9 cellular contexts compared by ENCODE assay signal in genomic region chr5:1005362-1005851, GRCh38. TPM values are rescaled to one million over a fixed set of nuclear protein-coding genes. Genes with fewer than 3 reads are reported as not detected.
DNase-seq lines count a peak whose midpoint lies in the region; ATAC-seq and TF ChIP-seq lines count a peak whose summit lies in the region.
"Had no signal": no experiment of that assay in that cellular context is flagged by ENCODE, and none has a peak within 500 bp of the region (broad histone marks: within the 10 kb centered on the region; RNA-seq: fewer than 3 reads in every experiment).

No MANE protein-coding gene starts in this region.

- 81 to 88% methylated on average over 13 to 19 of the region's 32 CpGs for WGBS in upper lobe of left lung, 2 donors

- H3K9me3 ChIP-seq in duodenal mucosa (ENCODE audit: control insufficient read depth in 1 of 2, low read length in 2 of 2) = no peaks in the 10 kb centered on the region
- no peaks in the 10 kb centered on the region for H3K9me3 ChIP-seq in upper lobe of left lung

- peak; percentile 56 for DNase-seq in activated effector memory CD4-positive, alpha-beta T cell treated with anti-CD3 and anti-CD28 coated beads, Interleukin-2, amount 50 U/mL, for 16 hours
- DNase-seq in activated effector memory CD4-positive, alpha-beta T cell treated with Interleukin-2 at 50 U/mL for 16 hours = no peak
- DNase-seq in mesothelial cell of epicardium (ENCODE audit: low spot score in 2 of 2, unreplicated experiment in 2 of 2) = peak in 1 of 2 experiments; percentile 37
- DNase-seq in upper lobe of left lung = peak in 1 of 2 donors; percentile 81
- DNase-seq in NOMO-1 (lab: John Stamatoyannopoulos, UW; ENCODE audit: unreplicated experiment in 2 of 2) = no peak
- DNase-seq in GDM1 (lab: John Stamatoyannopoulos, UW) = no peak
- DNase-seq: HCEC 1CT had no signal

- no peak overlapping the region for H3K9ac ChIP-seq in duodenal mucosa (ENCODE audit: low read depth in 1 of 2, low read length in 2 of 2)

- H3K36me3 Mint-ChIP-seq in mesothelial cell of epicardium = no peaks in the 10 kb centered on the region

- no peak for TF ChIP-seq EP300 in upper lobe of left lung (IDR thresholded peaks at IDR 0.05)

- TF ChIP-seq CTCF in mesothelial cell of epicardium (IDR thresholded peaks at IDR 0.05; ENCODE audit: unreplicated experiment) (no peak), upper lobe of left lung (IDR thresholded peaks at IDR 0.05) (no peak)

- H3K27me3 ChIP-seq in duodenal mucosa (ENCODE audit: control insufficient read depth in 1 of 2, insufficient read depth in 2 of 2, low read length in 2 of 2) (peaks cover 33 to 38% of the 10 kb centered on the region in 2 donors), upper lobe of left lung (peaks cover 0 to 29% (median 13%) of the 10 kb centered on the region in 4 donors)

- ATAC-seq in upper lobe of left lung (ENCODE audit: low FRiP score in 2 of 2) = no peak
- ATAC-seq in HG02973 (IDR thresholded peaks at IDR 0.05; ENCODE audit: unreplicated experiment) = no peak

- H3K4me3 Mint-ChIP-seq in mesothelial cell of epicardium = peak overlapping the region; percentile 53

- H3K4me1 ChIP-seq in duodenal mucosa (ENCODE audit: control insufficient read depth in 1 of 2, insufficient read depth in 2 of 2, low read length in 2 of 2) = peaks cover 19 to 27% of the 10 kb centered on the region in 2 donors
- H3K4me1 ChIP-seq in upper lobe of left lung = peaks cover 33 to 42% (median 36%) of the 10 kb centered on the region in 4 donors

- no peak for TF ChIP-seq POLR2A in upper lobe of left lung (IDR thresholded peaks at IDR 0.05)

- peaks cover 36% of the 10 kb centered on the region for H3K4me1 Mint-ChIP-seq in mesothelial cell of epicardium

- no peak overlapping the region for H3K27ac Mint-ChIP-seq in mesothelial cell of epicardium

- H3K36me3 ChIP-seq in duodenal mucosa (ENCODE audit: control insufficient read depth in 1 of 2, insufficient read depth in 2 of 2, low read length in 2 of 2) (no peaks in the 10 kb centered on the region), upper lobe of left lung (no peaks in the 10 kb centered on the region)

- no peak overlapping the region for H3K27ac ChIP-seq in duodenal mucosa (ENCODE audit: low read depth, low read length)
- peak overlapping the region; percentile 66 to 83 (median 78) for H3K27ac ChIP-seq in upper lobe of left lung

- no peaks in the 10 kb centered on the region for H3K9me3 Mint-ChIP-seq in mesothelial cell of epicardium

- peak overlapping the region; percentile 52 to 61 for H3K4me3 ChIP-seq in duodenal mucosa (ENCODE audit: low read depth in 1 of 2, low read length in 2 of 2)
- H3K4me3 ChIP-seq in upper lobe of left lung = peak overlapping the region; percentile 46 to 55 (median 51)

- peaks cover 70% of the 10 kb centered on the region for H3K27me3 Mint-ChIP-seq in mesothelial cell of epicardium (ENCODE audit: low read depth)

RNA-seq across cellular contexts. Expression of gene NKD2, which starts 3.2 kb away (rescaled TPM):
- total RNA-seq in mesothelial cell of epicardium (52.8 to 65.1 TPM (median 63.4 TPM) in 3 replicates), upper lobe of left lung (100 to 1,000 TPM in 1 of 6 donors, 10 to 100 TPM in 4, 1 to 10 TPM in 1; 8.9 to 126 (median 50.6) TPM)
